13 cellular contexts compared by ENCODE assay signal in genomic region chr2:172207916-172208315, GRCh38.
DNase-seq lines count a peak whose midpoint lies in the region; ATAC-seq lines count a peak whose summit lies in the region.
"Had no signal": no experiment of that assay in that cellular context is flagged by ENCODE, and none has a peak within 500 bp of the region (broad histone marks: within the 10 kb centered on the region; RNA-seq: fewer than 3 reads in every experiment).

No MANE protein-coding gene starts in this region.

- DNase-seq in ELR (ENCODE audit: low read depth) (peak; percentile 30), LHCN-M2 (ENCODE audit: low read depth) (peak; percentile 27), dermis microvascular lymphatic vessel endothelial cell (ENCODE audit: low read depth in 2 of 2) (peak; percentile 14 to 51), myocyte (ENCODE audit: low read depth) (peak; percentile 33), NAMALWA (ENCODE audit: low spot score) (no peak), globus pallidus (ENCODE audit: low spot score) (no peak)
- DNase-seq: ACHN; CD4-positive, CD25-positive, alpha-beta regulatory T cell; Karpas-422; NCI-H2081; NCI-H526 treated with DMSO at 0.1 percent for 48 hours; SHP77 had no signal

- no peak for ATAC-seq in GM19463 (IDR thresholded peaks at IDR 0.05; ENCODE audit: unreplicated experiment)

Comparison
In these comparisons a context has a peak if more than half of its experiments do, and no peak if none do; other contexts are left out.
1. DNase-seq: peak in ELR (single experiment), LHCN-M2 (single experiment), dermis microvascular lymphatic vessel endothelial cell (2 of 2) and myocyte (single experiment); none in NAMALWA (single experiment) and globus pallidus (single experiment).